ENCODE assay signal across 28 cellular contexts in the genomic region with DNA sequence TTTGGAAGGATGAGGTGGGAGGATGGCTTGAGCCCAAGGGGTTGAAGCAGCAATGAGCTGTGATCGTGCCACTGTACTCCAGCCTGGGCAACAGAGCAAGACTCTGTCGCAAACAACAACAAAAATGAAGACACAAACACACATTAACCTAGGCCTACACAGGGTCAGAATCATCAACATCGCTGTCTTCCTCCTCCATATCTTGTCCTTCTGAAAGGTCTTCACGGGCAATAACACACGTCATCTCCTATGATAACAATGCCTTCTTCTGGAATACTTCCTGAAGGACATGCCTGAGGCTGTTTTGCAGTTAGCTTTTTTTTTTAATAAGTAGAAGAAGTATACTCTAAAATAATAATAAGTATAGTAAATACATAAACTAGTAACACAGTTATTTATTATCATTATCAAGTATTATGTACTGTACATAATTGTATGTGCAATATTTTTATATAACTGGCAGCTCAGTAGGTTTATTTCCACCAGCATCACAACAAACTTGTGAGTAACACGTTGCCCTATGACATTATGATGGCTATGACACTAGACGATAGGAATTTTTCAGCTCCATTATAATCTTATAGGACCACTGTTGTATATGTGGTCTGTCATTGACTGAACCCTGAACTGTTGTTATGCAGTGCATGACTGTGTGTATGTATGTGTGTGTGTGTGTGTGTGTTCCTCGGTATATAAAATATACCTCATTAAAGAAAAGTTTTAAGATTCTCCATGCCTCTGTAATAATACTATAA.
A peak's percentile ranks its signal among the peaks of the same experiment; 100 is the strongest.
DNase-seq lines count a peak whose midpoint lies in the region; ATAC-seq and TF ChIP-seq lines count a peak whose summit lies in the region.
"Had no signal": no experiment of that assay in that cellular context is flagged by ENCODE, and none has a peak within 500 bp of the region (broad histone marks: within the 10 kb centered on the region; RNA-seq: fewer than 3 reads in every experiment).

No MANE protein-coding gene starts in this region.

- in situ Hi-C loops in brain microvascular endothelial cell (cut with HindIII; ENCODE audit: low pct_ligation_motif_present, low sequenced_read_pairs), result no loop called here

- no peak for DNase-seq in activated naive CD8-positive, alpha-beta T cell treated with anti-CD3 and anti-CD28 coated beads, Interleukin-2, amount 50 U/mL, for 24 hours
- DNase-seq in activated naive CD8-positive, alpha-beta T cell treated with anti-CD3 and anti-CD28 coated beads for 36 hours, result no peak
- DNase-seq in brain microvascular endothelial cell (peak; percentile 73), foreskin melanocyte (peak; percentile 61), WERI-Rb-1 (no peak), progenitor cell of endocrine pancreas (ENCODE audit: low spot score, unreplicated experiment) (no peak), NOMO-1 treated with DMSO at 0.1 percent for 48 hours (lab: John Stamatoyannopoulos, UW; ENCODE audit: unreplicated experiment) (no peak)
- DNase-seq: 8988T; activated CD4-positive, alpha-beta T cell treated with anti-CD3 and anti-CD28 coated beads for 48 hours; activated naive CD8-positive, alpha-beta T cell treated with anti-CD3 and anti-CD28 coated beads, Interleukin-2, amount 10 ng/mL, durations not matched to agents 7 days and 5 days; DMS79 treated with DMSO at 0.1 percent for 48 hours; erythroblast; left lung; NCI-H774; OCI-M1; SIG-M5; stimulated activated CD4-positive, alpha-beta T cell treated with anti-CD3 and anti-CD28 coated beads, Interleukin-2, amount 100 ng/mL, for 48 hours; T-cell had no signal

- no peak overlapping the region for H3K27ac Mint-ChIP-seq in activated naive CD8-positive, alpha-beta T cell treated with anti-CD3 and anti-CD28 coated beads, Interleukin-2, amount 50 U/mL, for 24 hours
- H3K27ac Mint-ChIP-seq in activated naive CD8-positive, alpha-beta T cell treated with anti-CD3 and anti-CD28 coated beads for 36 hours, result no peak overlapping the region
- H3K27ac Mint-ChIP-seq in progenitor cell of endocrine pancreas, result no peak overlapping the region
- H3K27ac Mint-ChIP-seq: activated naive CD8-positive, alpha-beta T cell treated with anti-CD3 and anti-CD28 coated beads, Interleukin-2, amount 10 ng/mL, durations not matched to agents 7 days and 5 days; activated T-helper 2 cell treated with anti-CD3 and anti-CD28 coated beads, Interferon-gamma antibody, Interleukin-2, Interleukin-4, amounts not matched to agents 10 μg/mL and 5 μg/mL and 100 μg/mL, durations not matched to agents 14 hours and 24 hours and 36 hours; B cell; dendritic cell treated with granulocyte-macrophage colony-stimulating factor and Interleukin-4, amounts not matched to agents 40 ng/mL and 50 ng/mL, for 4 days; stimulated activated naive CD8-positive, alpha-beta T cell treated with anti-CD3 and anti-CD28 coated beads, Interleukin-15, Interleukin-2, amounts not matched to agents 100 ng/mL and 50 ng/mL, for 24 hours; T-cell; type B pancreatic cell had no signal

- no peaks in the 10 kb centered on the region for H3K9me3 Mint-ChIP-seq in activated naive CD8-positive, alpha-beta T cell treated with anti-CD3 and anti-CD28 coated beads, Interleukin-2, amount 50 U/mL, for 24 hours
- no peaks in the 10 kb centered on the region for H3K9me3 Mint-ChIP-seq in activated naive CD8-positive, alpha-beta T cell treated with anti-CD3 and anti-CD28 coated beads for 36 hours
- H3K9me3 Mint-ChIP-seq in progenitor cell of endocrine pancreas (ENCODE audit: low read depth), result no peaks in the 10 kb centered on the region
- H3K9me3 Mint-ChIP-seq: activated naive CD8-positive, alpha-beta T cell treated with anti-CD3 and anti-CD28 coated beads, Interleukin-2, amount 10 ng/mL, durations not matched to agents 7 days and 5 days; activated T-helper 2 cell treated with anti-CD3 and anti-CD28 coated beads, Interferon-gamma antibody, Interleukin-2, Interleukin-4, amounts not matched to agents 10 μg/mL and 5 μg/mL and 100 μg/mL, durations not matched to agents 14 hours and 24 hours and 36 hours; dendritic cell treated with granulocyte-macrophage colony-stimulating factor and Interleukin-4, amounts not matched to agents 40 ng/mL and 50 ng/mL, for 4 days; neural crest cell; stimulated activated naive CD8-positive, alpha-beta T cell treated with anti-CD3 and anti-CD28 coated beads, Interleukin-15, Interleukin-2, amounts not matched to agents 100 ng/mL and 50 ng/mL, for 24 hours; T-cell; type B pancreatic cell had no signal

- H3K4me1 Mint-ChIP-seq in activated naive CD8-positive, alpha-beta T cell treated with anti-CD3 and anti-CD28 coated beads, Interleukin-2, amount 50 U/mL, for 24 hours, result no peaks in the 10 kb centered on the region
- no peaks in the 10 kb centered on the region for H3K4me1 Mint-ChIP-seq in activated naive CD8-positive, alpha-beta T cell treated with anti-CD3 and anti-CD28 coated beads for 36 hours
- peaks cover 3% of the 10 kb centered on the region for H3K4me1 Mint-ChIP-seq in progenitor cell of endocrine pancreas (ENCODE audit: low read depth)
- H3K4me1 Mint-ChIP-seq: B cell, T-cell had no signal

- no peak for TF ChIP-seq CTCF in brain microvascular endothelial cell (IDR thresholded peaks at IDR 0.05; ENCODE audit: low read depth, low read length, missing control alignments)
- no peak for TF ChIP-seq CTCF in WERI-Rb-1 (IDR thresholded peaks at IDR 0.05; ENCODE audit: low read depth, low read length)
- TF ChIP-seq CTCF in progenitor cell of endocrine pancreas (IDR thresholded peaks at IDR 0.05; ENCODE audit: unreplicated experiment), result no peak

- H3K4me3 ChIP-seq in brain microvascular endothelial cell (ENCODE audit: low read depth, low read length) (no peak overlapping the region), WERI-Rb-1 (ENCODE audit: low read depth, low read length) (no peak overlapping the region)
- H3K4me3 ChIP-seq: cardiac muscle cell, left lung, prostate gland, smooth muscle cell had no signal

- H3K36me3 ChIP-seq in brain microvascular endothelial cell (replicated peaks) (no peaks in the 10 kb centered on the region), WERI-Rb-1 (no peaks in the 10 kb centered on the region)
- H3K36me3 ChIP-seq: cardiac muscle cell, left lung, prostate gland had no signal

- H3K36me3 Mint-ChIP-seq in activated naive CD8-positive, alpha-beta T cell treated with anti-CD3 and anti-CD28 coated beads, Interleukin-2, amount 50 U/mL, for 24 hours (ENCODE audit: low read depth), result no peaks in the 10 kb centered on the region
- H3K36me3 Mint-ChIP-seq in activated naive CD8-positive, alpha-beta T cell treated with anti-CD3 and anti-CD28 coated beads for 36 hours, result no peaks in the 10 kb centered on the region
- H3K36me3 Mint-ChIP-seq in progenitor cell of endocrine pancreas (ENCODE audit: insufficient read depth), result no peaks in the 10 kb centered on the region
- H3K36me3 Mint-ChIP-seq: activated naive CD8-positive, alpha-beta T cell treated with anti-CD3 and anti-CD28 coated beads, Interleukin-2, amount 10 ng/mL, durations not matched to agents 7 days and 5 days; T-cell; type B pancreatic cell had no signal

- no peaks in the 10 kb centered on the region for H3K27me3 ChIP-seq in brain microvascular endothelial cell (replicated peaks)
- no peaks in the 10 kb centered on the region for H3K27me3 ChIP-seq in WERI-Rb-1 (ENCODE audit: insufficient read depth, low read depth, severe bottlenecking)
- H3K27me3 ChIP-seq: cardiac muscle cell, left lung had no signal

- no peak overlapping the region for H3K4me3 Mint-ChIP-seq in activated naive CD8-positive, alpha-beta T cell treated with anti-CD3 and anti-CD28 coated beads, Interleukin-2, amount 50 U/mL, for 24 hours
- H3K4me3 Mint-ChIP-seq in activated naive CD8-positive, alpha-beta T cell treated with anti-CD3 and anti-CD28 coated beads for 36 hours, result no peak overlapping the region
- no peak overlapping the region for H3K4me3 Mint-ChIP-seq in progenitor cell of endocrine pancreas (ENCODE audit: low read depth)
- H3K4me3 Mint-ChIP-seq: activated naive CD8-positive, alpha-beta T cell treated with anti-CD3 and anti-CD28 coated beads, Interleukin-2, amount 10 ng/mL, durations not matched to agents 7 days and 5 days; B cell; dendritic cell treated with granulocyte-macrophage colony-stimulating factor and Interleukin-4, amounts not matched to agents 40 ng/mL and 50 ng/mL, for 4 days; neural crest cell; stimulated activated naive CD8-positive, alpha-beta T cell treated with anti-CD3 and anti-CD28 coated beads, Interleukin-15, Interleukin-2, amounts not matched to agents 100 ng/mL and 50 ng/mL, for 24 hours; T-cell; type B pancreatic cell had no signal

- ATAC-seq in activated naive CD8-positive, alpha-beta T cell treated with anti-CD3 and anti-CD28 coated beads, Interleukin-2, amount 50 U/mL, for 24 hours, result peak; percentile 33
- ATAC-seq in GM21367 (IDR thresholded peaks at IDR 0.05; ENCODE audit: unreplicated experiment), result no peak
- ATAC-seq: left lung, T-cell had no signal

- H3K9me3 ChIP-seq in WERI-Rb-1 (ENCODE audit: severe bottlenecking), result no peaks in the 10 kb centered on the region
- H3K9me3 ChIP-seq: left lung, prostate gland had no signal

- peak overlapping the region; percentile 44 for H3K27ac ChIP-seq in brain microvascular endothelial cell
- no peak overlapping the region for H3K27ac ChIP-seq in WERI-Rb-1
- H3K27ac ChIP-seq: cardiac muscle cell, left lung, prostate gland had no signal

- H3K27me3 Mint-ChIP-seq in activated naive CD8-positive, alpha-beta T cell treated with anti-CD3 and anti-CD28 coated beads, Interleukin-2, amount 50 U/mL, for 24 hours, result peaks cover 2% of the 10 kb centered on the region
- H3K27me3 Mint-ChIP-seq in activated naive CD8-positive, alpha-beta T cell treated with anti-CD3 and anti-CD28 coated beads for 36 hours, result no peaks in the 10 kb centered on the region
- H3K27me3 Mint-ChIP-seq in progenitor cell of endocrine pancreas, result peaks cover 9% of the 10 kb centered on the region
- H3K27me3 Mint-ChIP-seq: activated naive CD8-positive, alpha-beta T cell treated with anti-CD3 and anti-CD28 coated beads, Interleukin-2, amount 10 ng/mL, durations not matched to agents 7 days and 5 days; dendritic cell treated with granulocyte-macrophage colony-stimulating factor and Interleukin-4, amounts not matched to agents 40 ng/mL and 50 ng/mL, for 4 days; type B pancreatic cell had no signal

Comparison
In these comparisons a context has a peak if more than half of its experiments do, and no peak if none do; other contexts are left out.
1. DNase-seq: peak in brain microvascular endothelial cell (single experiment) and foreskin melanocyte (single experiment); none in activated naive CD8-positive, alpha-beta T cell treated with anti-CD3 and anti-CD28 coated beads, Interleukin-2, amount 50 U/mL, for 24 hours (single experiment), activated naive CD8-positive, alpha-beta T cell treated with anti-CD3 and anti-CD28 coated beads for 36 hours (single experiment), WERI-Rb-1 (single experiment), progenitor cell of endocrine pancreas (single experiment) and NOMO-1 treated with DMSO at 0.1 percent for 48 hours (single experiment).